In genomic region chr19:4596033-4596904, GRCh38 we compare ENCODE assay signal across 1 cellular context.
TF ChIP-seq lines count a peak whose summit lies in the region.

No MANE protein-coding gene starts in this region.

TF ChIP-seq in GM23338, 12 proteins besides CTCF, POLR2A, EP300 and RAD21:
- TF ChIP-seq, protein P1, sequence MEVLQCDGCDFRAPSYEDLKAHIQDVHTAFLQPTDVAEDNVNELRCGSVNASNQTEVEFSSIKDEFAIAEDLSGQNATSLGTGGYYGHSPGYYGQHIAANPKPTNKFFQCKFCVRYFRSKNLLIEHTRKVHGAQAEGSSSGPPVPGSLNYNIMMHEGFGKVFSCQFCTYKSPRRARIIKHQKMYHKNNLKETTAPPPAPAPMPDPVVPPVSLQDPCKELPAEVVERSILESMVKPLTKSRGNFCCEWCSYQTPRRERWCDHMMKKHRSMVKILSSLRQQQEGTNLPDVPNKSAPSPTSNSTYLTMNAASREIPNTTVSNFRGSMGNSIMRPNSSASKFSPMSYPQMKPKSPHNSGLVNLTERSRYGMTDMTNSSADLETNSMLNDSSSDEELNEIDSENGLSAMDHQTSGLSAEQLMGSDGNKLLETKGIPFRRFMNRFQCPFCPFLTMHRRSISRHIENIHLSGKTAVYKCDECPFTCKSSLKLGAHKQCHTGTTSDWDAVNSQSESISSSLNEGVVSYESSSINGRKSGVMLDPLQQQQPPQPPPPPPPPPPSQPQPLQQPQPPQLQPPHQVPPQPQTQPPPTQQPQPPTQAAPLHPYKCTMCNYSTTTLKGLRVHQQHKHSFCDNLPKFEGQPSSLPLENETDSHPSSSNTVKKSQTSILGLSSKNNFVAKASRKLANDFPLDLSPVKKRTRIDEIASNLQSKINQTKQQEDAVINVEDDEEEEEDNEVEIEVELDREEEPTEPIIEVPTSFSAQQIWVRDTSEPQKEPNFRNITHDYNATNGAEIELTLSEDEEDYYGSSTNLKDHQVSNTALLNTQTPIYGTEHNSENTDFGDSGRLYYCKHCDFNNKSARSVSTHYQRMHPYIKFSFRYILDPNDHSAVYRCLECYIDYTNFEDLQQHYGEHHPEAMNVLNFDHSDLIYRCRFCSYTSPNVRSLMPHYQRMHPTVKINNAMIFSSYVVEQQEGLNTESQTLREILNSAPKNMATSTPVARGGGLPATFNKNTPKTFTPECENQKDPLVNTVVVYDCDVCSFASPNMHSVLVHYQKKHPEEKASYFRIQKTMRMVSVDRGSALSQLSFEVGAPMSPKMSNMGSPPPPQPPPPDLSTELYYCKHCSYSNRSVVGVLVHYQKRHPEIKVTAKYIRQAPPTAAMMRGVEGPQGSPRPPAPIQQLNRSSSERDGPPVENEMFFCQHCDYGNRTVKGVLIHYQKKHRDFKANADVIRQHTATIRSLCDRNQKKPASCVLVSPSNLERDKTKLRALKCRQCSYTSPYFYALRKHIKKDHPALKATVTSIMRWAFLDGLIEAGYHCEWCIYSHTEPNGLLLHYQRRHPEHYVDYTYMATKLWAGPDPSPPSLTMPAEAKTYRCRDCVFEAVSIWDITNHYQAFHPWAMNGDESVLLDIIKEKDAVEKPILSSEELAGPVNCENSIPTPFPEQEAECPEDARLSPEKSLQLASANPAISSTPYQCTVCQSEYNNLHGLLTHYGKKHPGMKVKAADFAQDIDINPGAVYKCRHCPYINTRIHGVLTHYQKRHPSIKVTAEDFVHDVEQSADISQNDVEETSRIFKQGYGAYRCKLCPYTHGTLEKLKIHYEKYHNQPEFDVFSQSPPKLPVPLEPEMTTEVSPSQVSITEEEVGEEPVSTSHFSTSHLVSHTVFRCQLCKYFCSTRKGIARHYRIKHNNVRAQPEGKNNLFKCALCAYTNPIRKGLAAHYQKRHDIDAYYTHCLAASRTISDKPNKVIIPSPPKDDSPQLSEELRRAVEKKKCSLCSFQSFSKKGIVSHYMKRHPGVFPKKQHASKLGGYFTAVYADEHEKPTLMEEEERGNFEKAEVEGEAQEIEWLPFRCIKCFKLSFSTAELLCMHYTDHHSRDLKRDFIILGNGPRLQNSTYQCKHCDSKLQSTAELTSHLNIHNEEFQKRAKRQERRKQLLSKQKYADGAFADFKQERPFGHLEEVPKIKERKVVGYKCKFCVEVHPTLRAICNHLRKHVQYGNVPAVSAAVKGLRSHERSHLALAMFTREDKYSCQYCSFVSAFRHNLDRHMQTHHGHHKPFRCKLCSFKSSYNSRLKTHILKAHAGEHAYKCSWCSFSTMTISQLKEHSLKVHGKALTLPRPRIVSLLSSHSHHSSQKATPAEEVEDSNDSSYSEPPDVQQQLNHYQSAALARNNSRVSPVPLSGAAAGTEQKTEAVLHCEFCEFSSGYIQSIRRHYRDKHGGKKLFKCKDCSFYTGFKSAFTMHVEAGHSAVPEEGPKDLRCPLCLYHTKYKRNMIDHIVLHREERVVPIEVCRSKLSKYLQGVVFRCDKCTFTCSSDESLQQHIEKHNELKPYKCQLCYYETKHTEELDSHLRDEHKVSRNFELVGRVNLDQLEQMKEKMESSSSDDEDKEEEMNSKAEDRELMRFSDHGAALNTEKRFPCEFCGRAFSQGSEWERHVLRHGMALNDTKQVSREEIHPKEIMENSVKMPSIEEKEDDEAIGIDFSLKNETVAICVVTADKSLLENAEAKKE (CRISPR knock-in tag; IDR thresholded peaks at IDR 0.05): no peak
- no peak for TF ChIP-seq ZNF114 (CRISPR knock-in tag; IDR thresholded peaks at IDR 0.05)
- TF ChIP-seq REST (IDR thresholded peaks at IDR 0.05; ENCODE audit: unreplicated experiment): no peak
- TF ChIP-seq CREB1 (CRISPR knock-in tag; IDR thresholded peaks at IDR 0.05; ENCODE audit: low read depth): no peak
- TF ChIP-seq ZNF331 (CRISPR knock-in tag; IDR thresholded peaks at IDR 0.05; ENCODE audit: low read depth): no peak
- TF ChIP-seq JUNB (IDR thresholded peaks at IDR 0.05; ENCODE audit: unreplicated experiment): no peak
- no peak for TF ChIP-seq POLR2AphosphoS5 (IDR thresholded peaks at IDR 0.05; ENCODE audit: low read depth)
- TF ChIP-seq, protein P2, sequence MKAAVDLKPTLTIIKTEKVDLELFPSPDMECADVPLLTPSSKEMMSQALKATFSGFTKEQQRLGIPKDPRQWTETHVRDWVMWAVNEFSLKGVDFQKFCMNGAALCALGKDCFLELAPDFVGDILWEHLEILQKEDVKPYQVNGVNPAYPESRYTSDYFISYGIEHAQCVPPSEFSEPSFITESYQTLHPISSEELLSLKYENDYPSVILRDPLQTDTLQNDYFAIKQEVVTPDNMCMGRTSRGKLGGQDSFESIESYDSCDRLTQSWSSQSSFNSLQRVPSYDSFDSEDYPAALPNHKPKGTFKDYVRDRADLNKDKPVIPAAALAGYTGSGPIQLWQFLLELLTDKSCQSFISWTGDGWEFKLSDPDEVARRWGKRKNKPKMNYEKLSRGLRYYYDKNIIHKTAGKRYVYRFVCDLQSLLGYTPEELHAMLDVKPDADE (IDR thresholded peaks at IDR 0.05): no peak
- TF ChIP-seq EZH2phosphoT487 (IDR thresholded peaks at IDR 0.05; ENCODE audit: unreplicated experiment): no peak
- TF ChIP-seq STAT1 (IDR thresholded peaks at IDR 0.05; ENCODE audit: unreplicated experiment): no peak
- no peak for TF ChIP-seq EZH2 (IDR thresholded peaks at IDR 0.05; ENCODE audit: low read depth, unreplicated experiment)
- no peak for TF ChIP-seq NANOG (IDR thresholded peaks at IDR 0.05; ENCODE audit: borderline replicate concordance)
